ENCODE assay signal across 1 cellular context in the genomic region with DNA sequence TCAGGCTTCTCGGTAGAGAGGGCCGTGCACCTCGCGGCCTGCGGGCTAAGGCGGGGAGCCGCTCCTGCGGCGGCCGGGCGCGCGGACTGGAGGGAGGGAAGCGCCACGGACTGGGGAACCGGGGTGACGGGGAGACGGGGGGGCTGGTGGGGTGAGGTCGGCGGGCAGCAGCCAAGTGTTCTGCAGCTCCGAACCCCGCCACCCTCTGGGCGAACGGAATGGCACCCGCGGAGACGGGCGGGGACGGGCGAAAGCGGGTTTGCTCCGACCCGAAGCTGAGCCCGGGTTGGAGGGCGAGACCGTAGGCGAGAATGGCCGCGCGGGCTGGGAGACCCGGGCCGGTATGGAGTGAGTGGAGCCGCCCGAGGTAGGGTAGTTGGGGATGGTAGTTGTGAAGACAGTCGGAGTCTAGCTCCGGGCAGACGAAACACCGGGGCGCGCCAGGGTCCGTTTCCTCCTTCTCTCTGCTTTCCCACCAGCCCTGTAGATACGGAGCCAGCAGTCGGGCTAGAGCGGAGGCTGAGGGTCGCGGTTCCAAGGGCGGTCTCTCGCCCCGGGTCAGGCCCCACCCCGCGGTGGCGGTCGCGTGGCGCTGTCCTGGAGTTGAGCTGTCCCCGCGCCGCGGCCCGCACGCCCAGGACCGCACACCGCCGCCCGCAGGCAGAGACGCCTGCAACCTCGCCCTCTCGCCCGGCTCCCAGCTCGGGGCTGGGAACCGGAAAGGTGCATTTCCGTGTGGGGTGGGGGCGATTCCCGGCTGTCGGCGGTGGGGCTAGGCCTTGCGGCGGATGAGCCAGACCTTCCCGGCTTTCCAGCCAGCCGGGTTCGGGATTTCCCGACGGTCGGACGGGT.
TF ChIP-seq lines count a peak whose summit lies in the region.

No MANE protein-coding gene starts in this region.

TF ChIP-seq in HEK293, 187 proteins besides CTCF, POLR2A, EP300 and RAD21 (continued from another document):
- TF ChIP-seq, protein P1, sequence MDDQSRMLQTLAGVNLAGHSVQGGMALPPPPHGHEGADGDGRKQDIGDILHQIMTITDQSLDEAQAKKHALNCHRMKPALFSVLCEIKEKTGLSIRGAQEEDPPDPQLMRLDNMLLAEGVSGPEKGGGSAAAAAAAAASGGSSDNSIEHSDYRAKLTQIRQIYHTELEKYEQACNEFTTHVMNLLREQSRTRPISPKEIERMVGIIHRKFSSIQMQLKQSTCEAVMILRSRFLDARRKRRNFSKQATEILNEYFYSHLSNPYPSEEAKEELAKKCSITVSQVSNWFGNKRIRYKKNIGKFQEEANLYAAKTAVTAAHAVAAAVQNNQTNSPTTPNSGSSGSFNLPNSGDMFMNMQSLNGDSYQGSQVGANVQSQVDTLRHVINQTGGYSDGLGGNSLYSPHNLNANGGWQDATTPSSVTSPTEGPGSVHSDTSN (CRISPR knock-in tag; IDR thresholded peaks at IDR 0.05), result 0 out of 2 replicates have a peak, but pooled peaks have one; percentile 31
- TF ChIP-seq, protein P2, sequence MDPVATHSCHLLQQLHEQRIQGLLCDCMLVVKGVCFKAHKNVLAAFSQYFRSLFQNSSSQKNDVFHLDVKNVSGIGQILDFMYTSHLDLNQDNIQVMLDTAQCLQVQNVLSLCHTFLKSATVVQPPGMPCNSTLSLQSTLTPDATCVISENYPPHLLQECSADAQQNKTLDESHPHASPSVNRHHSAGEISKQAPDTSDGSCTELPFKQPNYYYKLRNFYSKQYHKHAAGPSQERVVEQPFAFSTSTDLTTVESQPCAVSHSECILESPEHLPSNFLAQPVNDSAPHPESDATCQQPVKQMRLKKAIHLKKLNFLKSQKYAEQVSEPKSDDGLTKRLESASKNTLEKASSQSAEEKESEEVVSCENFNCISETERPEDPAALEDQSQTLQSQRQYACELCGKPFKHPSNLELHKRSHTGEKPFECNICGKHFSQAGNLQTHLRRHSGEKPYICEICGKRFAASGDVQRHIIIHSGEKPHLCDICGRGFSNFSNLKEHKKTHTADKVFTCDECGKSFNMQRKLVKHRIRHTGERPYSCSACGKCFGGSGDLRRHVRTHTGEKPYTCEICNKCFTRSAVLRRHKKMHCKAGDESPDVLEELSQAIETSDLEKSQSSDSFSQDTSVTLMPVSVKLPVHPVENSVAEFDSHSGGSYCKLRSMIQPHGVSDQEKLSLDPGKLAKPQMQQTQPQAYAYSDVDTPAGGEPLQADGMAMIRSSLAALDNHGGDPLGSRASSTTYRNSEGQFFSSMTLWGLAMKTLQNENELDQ (tag by site-specific recombination; IDR thresholded peaks at IDR 0.05; ENCODE audit: low read depth), result no peak
- TF ChIP-seq, protein P3, sequence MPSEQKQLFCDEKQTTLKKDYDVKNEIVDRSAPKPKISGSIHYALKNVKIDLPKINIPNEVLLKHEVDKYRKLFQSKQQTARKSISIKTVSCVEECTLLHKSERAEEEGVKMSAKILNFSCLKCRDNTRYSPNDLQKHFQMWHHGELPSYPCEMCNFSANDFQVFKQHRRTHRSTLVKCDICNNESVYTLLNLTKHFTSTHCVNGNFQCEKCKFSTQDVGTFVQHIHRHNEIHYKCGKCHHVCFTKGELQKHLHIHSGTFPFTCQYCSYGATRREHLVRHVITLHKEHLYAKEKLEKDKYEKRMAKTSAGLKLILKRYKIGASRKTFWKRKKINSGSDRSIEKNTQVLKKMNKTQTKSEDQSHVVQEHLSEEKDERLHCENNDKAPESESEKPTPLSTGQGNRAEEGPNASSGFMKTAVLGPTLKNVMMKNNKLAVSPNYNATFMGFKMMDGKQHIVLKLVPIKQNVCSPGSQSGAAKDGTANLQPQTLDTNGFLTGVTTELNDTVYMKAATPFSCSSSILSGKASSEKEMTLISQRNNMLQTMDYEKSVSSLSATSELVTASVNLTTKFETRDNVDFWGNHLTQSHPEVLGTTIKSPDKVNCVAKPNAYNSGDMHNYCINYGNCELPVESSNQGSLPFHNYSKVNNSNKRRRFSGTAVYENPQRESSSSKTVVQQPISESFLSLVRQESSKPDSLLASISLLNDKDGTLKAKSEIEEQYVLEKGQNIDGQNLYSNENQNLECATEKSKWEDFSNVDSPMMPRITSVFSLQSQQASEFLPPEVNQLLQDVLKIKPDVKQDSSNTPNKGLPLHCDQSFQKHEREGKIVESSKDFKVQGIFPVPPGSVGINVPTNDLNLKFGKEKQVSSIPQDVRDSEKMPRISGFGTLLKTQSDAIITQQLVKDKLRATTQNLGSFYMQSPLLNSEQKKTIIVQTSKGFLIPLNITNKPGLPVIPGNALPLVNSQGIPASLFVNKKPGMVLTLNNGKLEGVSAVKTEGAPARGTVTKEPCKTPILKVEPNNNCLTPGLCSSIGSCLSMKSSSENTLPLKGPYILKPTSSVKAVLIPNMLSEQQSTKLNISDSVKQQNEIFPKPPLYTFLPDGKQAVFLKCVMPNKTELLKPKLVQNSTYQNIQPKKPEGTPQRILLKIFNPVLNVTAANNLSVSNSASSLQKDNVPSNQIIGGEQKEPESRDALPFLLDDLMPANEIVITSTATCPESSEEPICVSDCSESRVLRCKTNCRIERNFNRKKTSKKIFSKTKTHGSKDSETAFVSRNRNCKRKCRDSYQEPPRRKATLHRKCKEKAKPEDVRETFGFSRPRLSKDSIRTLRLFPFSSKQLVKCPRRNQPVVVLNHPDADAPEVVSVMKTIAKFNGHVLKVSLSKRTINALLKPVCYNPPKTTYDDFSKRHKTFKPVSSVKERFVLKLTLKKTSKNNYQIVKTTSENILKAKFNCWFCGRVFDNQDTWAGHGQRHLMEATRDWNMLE (tag by site-specific recombination; conservative IDR thresholded peaks at IDR 0.05; ENCODE audit: low read depth), result no peak
- 0 out of 2 replicates have a peak, but pooled peaks have one; percentile 10 for TF ChIP-seq ZEB2 (tag by site-specific recombination; IDR thresholded peaks at IDR 0.05)
- TF ChIP-seq ZNF391 (tag by site-specific recombination; IDR thresholded peaks at IDR 0.05; ENCODE audit: borderline replicate concordance, low read depth), result no peak
- TF ChIP-seq ZBTB21 (tag by site-specific recombination; IDR thresholded peaks at IDR 0.05), result no peak
- TF ChIP-seq SETDB1 (IDR thresholded peaks at IDR 0.05; ENCODE audit: insufficient read length, low read length), result no peak
- no peak for TF ChIP-seq TRIM28 (IDR thresholded peaks at IDR 0.05; ENCODE audit: borderline replicate concordance, low read length)
